ENCODE assay signal across 21 cellular contexts in genomic region chr12:62347922-62348650, GRCh38.
DNase-seq lines count a peak whose midpoint lies in the region; ATAC-seq and TF ChIP-seq lines count a peak whose summit lies in the region.
"Had no signal": no experiment of that assay in that cellular context is flagged by ENCODE, and none has a peak within 500 bp of the region (broad histone marks: within the 10 kb centered on the region; RNA-seq: fewer than 3 reads in every experiment).

No MANE protein-coding gene starts in this region.

- CTCF ChIA-PET in Panc1 (lab: Charles Lee) = no interaction called here

- in situ Hi-C loops in Panc1 (cut with HindIII; ENCODE audit: low pct_unique_long_range_greater_than_20kb, low sequenced_read_pairs) = no loop called here
- in situ Hi-C loops in astrocyte of the spinal cord (cut with HindIII; ENCODE audit: low sequenced_read_pairs) = no loop called here

- H3K4me2 ChIP-seq in skeletal muscle satellite cell (ENCODE audit: low read length) = peak overlapping the region; percentile 29

- H3K4me3 ChIP-seq in Panc1 (ENCODE audit: low read depth in 2 of 2, low read length in 2 of 2) (no peak overlapping the region), astrocyte of the spinal cord (ENCODE audit: low read depth, low read length) (peak overlapping the region; percentile 2), skeletal muscle satellite cell (ENCODE audit: low read length) (no peak overlapping the region)
- H3K4me3 ChIP-seq: K562, prostate gland, testis had no signal

- BruUV-seq in Panc1 (replicated peaks; lab: Mats Ljungman, UMichigan) = no TSS peak

- peaks cover 3% of the 10 kb centered on the region; the same call in 1 of the 2 replicates for H3K4me1 ChIP-seq in Panc1 (ENCODE audit: control insufficient read depth, insufficient read depth, low read length)
- H3K4me1 ChIP-seq in skeletal muscle satellite cell (ENCODE audit: control insufficient read depth, insufficient read depth, low read length) = no peaks in the 10 kb centered on the region
- H3K4me1 ChIP-seq: foreskin keratinocyte, prostate gland, testis had no signal

- ATAC-seq in Panc1 = peak; percentile 75
- ATAC-seq: activated CD4-positive, alpha-beta T cell treated with anti-CD3 and anti-CD28 coated beads for 36 hours; foreskin keratinocyte; K562 had no signal

- no peaks in the 10 kb centered on the region for H3K27me3 ChIP-seq in Panc1 (ENCODE audit: control insufficient read depth, insufficient read depth, low read length)
- no peaks in the 10 kb centered on the region for H3K27me3 ChIP-seq in skeletal muscle satellite cell (ENCODE audit: control insufficient read depth, insufficient read depth, low read length)
- H3K27me3 ChIP-seq: foreskin keratinocyte, testis had no signal

- TF ChIP-seq CTCF in Panc1 (IDR thresholded peaks at IDR 0.05) = no peak
- no peak for TF ChIP-seq CTCF in astrocyte of the spinal cord (IDR thresholded peaks at IDR 0.05; ENCODE audit: low read depth, low read length)

- DNase-seq in GM03348 (ENCODE audit: low spot score) (peak; percentile 5), Panc1 (ENCODE audit: low read depth, low spot score) (no peak), astrocyte of the spinal cord (ENCODE audit: low read depth, low spot score) (peak; percentile 60), GOT3 (lab: John Stamatoyannopoulos, UW) (no peak), SW480 (ENCODE audit: low spot score) (no peak), NCI-H446 (lab: John Stamatoyannopoulos, UW) (no peak)
- DNase-seq: activated CD4-positive, alpha-beta T cell treated with anti-CD3 and anti-CD28 coated beads for 36 hours; amniotic stem cell; effector memory CD4-positive, alpha-beta T cell; foreskin keratinocyte; hypothalamus; kidney glomerular epithelial cell; NCI-H1092; NCI-H2081 treated with DMSO at 0.1 percent for 48 hours; NCI-H526; nephron progenitor cell; stimulated activated CD4-positive, alpha-beta T cell treated with anti-CD3 and anti-CD28 coated beads, Interleukin-12 subunit alpha, Interleukin-12 subunit beta, amount 100 ng/mL, for 4 hours; testis had no signal

- H3K27ac ChIP-seq in Panc1 (ENCODE audit: low read length) = no peak overlapping the region
- H3K27ac ChIP-seq: foreskin keratinocyte, prostate gland, testis had no signal

- H3K9ac ChIP-seq in skeletal muscle satellite cell (ENCODE audit: low read depth, low read length) = no peak overlapping the region

- intact Hi-C loops in Panc1 (cut with micrococcal nuclease; ENCODE audit: unreplicated experiment) = no loop called here

- POLR2A ChIA-PET in Panc1 (lab: Charles Lee) = no interaction called here

- H3K9me3 ChIP-seq in Panc1 (ENCODE audit: control insufficient read depth, insufficient read depth, low read depth, low read length) (no peaks in the 10 kb centered on the region), skeletal muscle satellite cell (replicated peaks; ENCODE audit: low read length) (no peaks in the 10 kb centered on the region)
- H3K9me3 ChIP-seq: prostate gland, testis had no signal

- no peaks in the 10 kb centered on the region; the same call in 1 of the 2 replicates for H3K36me3 ChIP-seq in Panc1 (ENCODE audit: control insufficient read depth, insufficient read depth, low read length)
- H3K36me3 ChIP-seq in skeletal muscle satellite cell (ENCODE audit: insufficient read depth, low read length) = peaks cover 11% of the 10 kb centered on the region
- H3K36me3 ChIP-seq: prostate gland had no signal

Comparison
In these comparisons a context has a peak if more than half of its experiments do, and no peak if none do; other contexts are left out.
1. DNase-seq: peak in GM03348 (single experiment) and astrocyte of the spinal cord (single experiment); none in Panc1 (single experiment), GOT3 (single experiment), SW480 (single experiment) and NCI-H446 (0 of 2).